Comparison of ENCODE assay signal across 9 cellular contexts in the genomic region with DNA sequence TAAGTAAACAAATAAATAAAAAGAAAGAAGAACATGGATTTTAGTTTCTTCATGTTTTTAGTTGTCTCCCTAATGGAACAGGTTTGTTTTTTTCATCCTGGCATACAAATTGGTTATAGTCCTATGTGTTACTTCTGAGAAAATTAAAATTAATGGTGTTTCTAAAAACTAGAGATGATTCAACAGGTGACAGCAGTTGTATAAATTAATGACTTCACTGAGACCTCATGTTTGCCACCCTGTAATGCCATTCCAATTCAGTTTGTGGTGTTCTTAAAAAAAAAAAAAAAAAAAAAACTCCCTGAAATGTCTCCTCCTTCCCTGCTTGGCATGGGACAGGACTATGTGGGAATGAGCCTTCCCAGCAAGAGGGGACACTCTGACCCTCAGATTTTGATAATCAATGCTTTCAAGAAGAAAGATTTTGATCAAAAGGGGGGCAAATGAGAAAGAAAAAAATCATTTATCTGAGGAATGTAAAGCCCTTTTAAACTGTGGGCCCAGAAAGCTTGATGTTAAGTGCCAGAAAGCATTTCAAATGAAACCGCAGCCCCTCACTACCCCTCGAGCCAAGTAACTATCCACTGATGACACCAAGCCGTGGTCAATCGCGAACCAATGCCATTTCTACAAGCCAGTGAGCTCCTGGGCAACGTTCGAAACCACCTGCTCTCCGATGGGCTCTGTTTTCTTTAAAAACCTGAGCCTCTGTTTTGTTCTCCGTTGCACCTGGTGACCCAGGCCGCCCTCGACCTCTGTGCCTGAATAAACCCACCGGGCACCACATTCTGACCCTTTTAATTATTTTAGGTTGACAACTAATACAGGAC. TPM values are rescaled to one million over a fixed set of nuclear protein-coding genes. Genes with fewer than 3 reads are reported as not detected.
DNase-seq lines count a peak whose midpoint lies in the region; ATAC-seq and TF ChIP-seq lines count a peak whose summit lies in the region.
"Had no signal": no experiment of that assay in that cellular context is flagged by ENCODE, and none has a peak within 500 bp of the region (broad histone marks: within the 10 kb centered on the region; RNA-seq: fewer than 3 reads in every experiment).

No MANE protein-coding gene starts in this region.

- peaks cover 11% of the 10 kb centered on the region for H3K4me1 ChIP-seq in SJCRH30

- DNase-seq in SJCRH30: no peak
- DNase-seq in fibroblast of pulmonary artery (ENCODE audit: low read depth): no peak
- no peak for DNase-seq in skeletal muscle cell (ENCODE audit: low read depth)
- DNase-seq in NCI-H1436 (lab: John Stamatoyannopoulos, UW): no peak
- no peak for DNase-seq in GM10248 (ENCODE audit: extremely low spot score)
- no peak for DNase-seq in GM19238 (ENCODE audit: insufficient read length, low spot score)

- POLR2A ChIA-PET in GM10248 (lab: Yijun Ruan, JAX): interaction anchor here (1.2 kb wide), 1 partner anchor 181 kb away, joined by 6 read pairs; the partner anchor contains the start of gene TUBB4B

- no peak for TF ChIP-seq CTCF in fibroblast of pulmonary artery (IDR thresholded peaks at IDR 0.05; ENCODE audit: low read length, missing control alignments)
- TF ChIP-seq CTCF in GM10248 (IDR thresholded peaks at IDR 0.05; ENCODE audit: control extremely low read depth, extremely low read depth, low read depth, missing control alignments): no peak

- H3K9me3 ChIP-seq in SJCRH30 (replicated peaks): no peaks in the 10 kb centered on the region

- peak overlapping the region; percentile 81 for H3K4me3 ChIP-seq in SJCRH30
- H3K4me3 ChIP-seq in fibroblast of pulmonary artery (replicated peaks; ENCODE audit: low read depth, low read length): peak overlapping the region; percentile 80
- peak overlapping the region; percentile 79 for H3K4me3 ChIP-seq in skeletal muscle cell (ENCODE audit: low read depth, low read length)

- no peaks in the 10 kb centered on the region for H3K36me3 ChIP-seq in SJCRH30

- H3K27me3 ChIP-seq in SJCRH30: no peaks in the 10 kb centered on the region

- CTCF ChIA-PET in GM10248 (lab: Yijun Ruan, JAX): interaction anchor here (0.8 to 4.2 kb wide), 14 partner anchors 11 to 334 kb away, joined by 3 to 41 read pairs (median 6); partner anchors contain the start of genes NRARP, NSMF and PNPLA7

- no peak overlapping the region; the same call in 1 of the 2 replicates for H3K27ac ChIP-seq in SJCRH30

- ATAC-seq in GM19395 (IDR thresholded peaks at IDR 0.05; ENCODE audit: unreplicated experiment) (peak; percentile 4), HG03139 (IDR thresholded peaks at IDR 0.05; ENCODE audit: unreplicated experiment) (no peak)

RNA-seq across cellular contexts. Expression of gene EXD3, which starts 0.9 kb away (rescaled TPM):
- total RNA-seq in SJCRH30 (2014; rRNA removed; shearing (Covaris generic)): 1.8 and 1.9 TPM in 2 replicates

RNA-seq across cellular contexts. Expression of gene NOXA1, which starts 1.1 kb away (rescaled TPM):
- not detected in 2 replicates for total RNA-seq in SJCRH30 (2014; rRNA removed; shearing (Covaris generic))

RNA-seq across cellular contexts. Expression of gene ENTPD8, which starts 19.1 kb away (rescaled TPM):
- not detected in 2 replicates for total RNA-seq in SJCRH30 (2014; rRNA removed; shearing (Covaris generic))
- total RNA-seq: LHCN-M2 had no signal

RNA-seq across cellular contexts. Expression of gene NSMF, which starts 37.1 kb away (rescaled TPM):
- 35.4 and 40.3 TPM in 2 replicates for total RNA-seq in SJCRH30 (2014; rRNA removed; shearing (Covaris generic))
